ENCODE assay signal across 8 cellular contexts in genomic region chr2:151261977-151262291, GRCh38. TPM values are rescaled to one million over a fixed set of nuclear protein-coding genes. Genes with fewer than 3 reads are reported as not detected.
A peak's percentile ranks its signal among the peaks of the same experiment; 100 is the strongest.
DNase-seq lines count a peak whose midpoint lies in the region; ATAC-seq, FAIRE-seq and TF ChIP-seq lines count a peak whose summit lies in the region.

No MANE protein-coding gene starts in this region.

- WGBS in H1 (ENCODE audit: extremely low coverage in 1 of 2, insufficient coverage in 1 of 2, insufficient read length in 1 of 2, insufficient replicate concordance in 2 of 2, low coverage in 1 of 2, low lambda C conversion rate in 2 of 2, missing lambda C conversion rate in 1 of 2), 2 experiments, result 51% methylated on average over 7 of the region's 9 CpGs; no CpG with 5 or more reads in 1 of the 2 experiments
- no CpG with 5 or more reads among the region's 9 CpGs for WGBS in neuronal stem cell (ENCODE audit: extremely low coverage in 2 of 2, insufficient read length in 2 of 2, insufficient replicate concordance in 1 of 2), 2 donors

- H2AFZ ChIP-seq in H1 (ENCODE audit: low read length), result peak overlapping the region; percentile 75
- peak overlapping the region; percentile 94 for H2AFZ ChIP-seq in neuronal stem cell (ENCODE audit: low read length)

- no peak overlapping the region for H3K56ac ChIP-seq in H1 (replicated peaks; ENCODE audit: insufficient read length, low read depth, low read length)

- H2BK15ac ChIP-seq in H1 (ENCODE audit: low read length) (no peak overlapping the region), neuronal stem cell (ENCODE audit: low read length) (no peak overlapping the region)

- H3K27ac ChIP-seq in CD4-positive, alpha-beta T cell (ENCODE audit: low read depth, low read length), result peak overlapping the region; percentile 96
- H3K27ac ChIP-seq in H1 (ENCODE audit: low read depth, low read length) (peak overlapping the region; percentile 76; the same call in 1 of the 2 replicates), neuronal stem cell (replicated peaks; ENCODE audit: low read length) (no peak overlapping the region)

- ATAC-seq in CD4-positive, alpha-beta T cell (ENCODE audit: poor library complexity), result no peak
- ATAC-seq in GM18907 (IDR thresholded peaks at IDR 0.05; ENCODE audit: unreplicated experiment) (no peak), HG03460 (IDR thresholded peaks at IDR 0.05; ENCODE audit: unreplicated experiment) (no peak)

- no peaks in the 10 kb centered on the region for H3K27me3 Mint-ChIP-seq in CD4-positive, alpha-beta T cell

- peaks cover 2 to 16% (median 7%) of the 10 kb centered on the region in 4 experiments for H3K4me1 ChIP-seq in H1 (replicated peaks in 1 of 4; ENCODE audit: control insufficient read depth in 3 of 4, insufficient read depth in 4 of 4, low read length in 3 of 4)
- peaks cover 0 to 2% of the 10 kb centered on the region in 2 donors for H3K4me1 ChIP-seq in neuronal stem cell (ENCODE audit: control insufficient read depth in 2 of 2, insufficient read depth in 1 of 2, low read depth in 1 of 2, low read length in 2 of 2)

- H3K9me3 ChIP-seq in CD4-positive, alpha-beta T cell (ENCODE audit: control insufficient read depth, low read length), result no peaks in the 10 kb centered on the region
- no peaks in the 10 kb centered on the region for H3K9me3 ChIP-seq in MG63
- H3K9me3 ChIP-seq in H1 (ENCODE audit: insufficient read depth in 2 of 2, low read depth in 1 of 2, low read length in 1 of 2), result no peaks in the 10 kb centered on the region
- H3K9me3 ChIP-seq in neuronal stem cell (replicated peaks in 1 of 2; ENCODE audit: control insufficient read depth in 2 of 2, insufficient read depth in 1 of 2, low read depth in 1 of 2, low read length in 2 of 2), result no peaks in the 10 kb centered on the region

- no peaks in the 10 kb centered on the region for H3K79me2 ChIP-seq in H1 (ENCODE audit: control insufficient read depth in 1 of 2, insufficient read depth in 2 of 2, low read length in 2 of 2)

- H2AK5ac ChIP-seq in H1 (ENCODE audit: low read depth, low read length) (no peak overlapping the region), neuronal stem cell (ENCODE audit: low read depth, low read length) (no peak overlapping the region)

- H3K4me3 ChIP-seq in MG63, result peak overlapping the region; percentile 59
- H3K4me3 ChIP-seq in H1 (ENCODE audit: extremely low read depth in 1 of 4, insufficient read depth in 2 of 4, low read depth in 3 of 4, low read length in 4 of 4), result peak overlapping the region; percentile 37 to 66 (median 60); a peak in 7 of 8 replicates
- H3K4me3 ChIP-seq in neuronal stem cell (ENCODE audit: low read length in 2 of 2), result peak overlapping the region; percentile 63 to 76

- H3K79me1 ChIP-seq in H1 (ENCODE audit: low read depth, low read length) (no peaks in the 10 kb centered on the region), neuronal stem cell (ENCODE audit: low read depth, low read length) (no peaks in the 10 kb centered on the region)

- TF ChIP-seq CTCF in CD4-positive, alpha-beta T cell (IDR thresholded peaks at IDR 0.05), result no peak
- no peak for TF ChIP-seq CTCF in H1 (IDR thresholded peaks at IDR 0.05; ENCODE audit: control extremely low read depth in 1 of 3, insufficient read depth in 1 of 3, low read depth in 1 of 3, low read length in 3 of 3)

- H3K4me3 Mint-ChIP-seq in CD4-positive, alpha-beta T cell, result peak overlapping the region; percentile 97

- no peak overlapping the region for H2BK20ac ChIP-seq in H1 (ENCODE audit: low read length)

- H4K91ac ChIP-seq in H1 (replicated peaks; ENCODE audit: insufficient read length, low read length), result no peak overlapping the region
- no peak overlapping the region for H4K91ac ChIP-seq in neuronal stem cell (ENCODE audit: low read depth, low read length, poor library complexity)

- H3K14ac ChIP-seq in H1 (ENCODE audit: insufficient read length) (no peak overlapping the region), neuronal stem cell (ENCODE audit: low read length) (no peak overlapping the region)

- no peak overlapping the region; the same call in 1 of the 2 replicates for H2BK12ac ChIP-seq in H1 (ENCODE audit: low read depth, low read length)
- H2BK12ac ChIP-seq in neuronal stem cell (ENCODE audit: low read length), result no peak overlapping the region

- TF ChIP-seq EP300 in H1 (IDR thresholded peaks at IDR 0.05; ENCODE audit: borderline replicate concordance in 1 of 2, low read depth in 2 of 2, low read length in 2 of 2), result no peak

- H3K4me2 ChIP-seq in H1 (ENCODE audit: insufficient read depth in 1 of 2, low read depth in 2 of 2, low read length in 2 of 2) (peak overlapping the region; percentile 49 to 75), neuronal stem cell (ENCODE audit: insufficient read depth, low read length, poor library complexity, severe bottlenecking) (no peak overlapping the region)

- no peak overlapping the region for H3K4ac ChIP-seq in H1 (replicated peaks; ENCODE audit: insufficient read length, low read depth, low read length)
- H3K4ac ChIP-seq in neuronal stem cell (ENCODE audit: low read length), result no peak overlapping the region

- H3K27me3 ChIP-seq in CD4-positive, alpha-beta T cell (ENCODE audit: control insufficient read depth, insufficient read depth, low read length), result no peaks in the 10 kb centered on the region
- H3K27me3 ChIP-seq in MG63 (no peaks in the 10 kb centered on the region), H1 (replicated peaks in 1 of 4; ENCODE audit: control insufficient read depth in 3 of 4, extremely low read depth in 1 of 4, insufficient read depth in 3 of 4, low read length in 3 of 4) (no peaks in the 10 kb centered on the region), neuronal stem cell (ENCODE audit: control insufficient read depth in 3 of 3, insufficient read depth in 3 of 3, low read depth in 1 of 3, low read length in 3 of 3) (no peaks in the 10 kb centered on the region)

- no peaks in the 10 kb centered on the region for H3K9me3 Mint-ChIP-seq in CD4-positive, alpha-beta T cell

- peaks cover 3% of the 10 kb centered on the region; the same call in 1 of the 2 replicates for H3K23me2 ChIP-seq in H1 (ENCODE audit: low read depth, low read length)

- H3K4me1 Mint-ChIP-seq in CD4-positive, alpha-beta T cell (ENCODE audit: low read depth), result peaks cover 38% of the 10 kb centered on the region

- peaks cover 21% of the 10 kb centered on the region for H3K36me3 Mint-ChIP-seq in CD4-positive, alpha-beta T cell (ENCODE audit: low read depth)

- H3K18ac ChIP-seq in H1 (ENCODE audit: extremely low read depth, low read length) (peak overlapping the region; percentile 84; the same call in 1 of the 2 replicates), neuronal stem cell (ENCODE audit: low read length) (no peak overlapping the region)

- CTCF ChIA-PET in CD4-positive, alpha-beta T cell (lab: Charles Lee), result interaction anchor here (1.0 to 1.8 kb wide), 3 partner anchors 16 to 28 kb away, joined by 3 to 8 read pairs (median 3); partner anchors contain the start of gene NMI
- CTCF ChIA-PET in H1 (lab: Charles Lee; ENCODE audit: partially characterized antibody), result interaction anchor here (1.2 kb wide), 1 partner anchor 10 kb away, joined by 3 read pairs; no protein-coding TSS in a partner anchor

- H3K36me3 ChIP-seq in MG63, result no peaks in the 10 kb centered on the region
- no peaks in the 10 kb centered on the region for H3K36me3 ChIP-seq in H1 (ENCODE audit: control insufficient read depth in 2 of 4, insufficient read depth in 4 of 4, low read length in 3 of 4)
- H3K36me3 ChIP-seq in neuronal stem cell (replicated peaks in 1 of 2; ENCODE audit: control insufficient read depth in 2 of 2, insufficient read depth in 2 of 2, low read length in 2 of 2), result no peaks in the 10 kb centered on the region

- H3K23ac ChIP-seq in H1 (ENCODE audit: insufficient read length) (no peak overlapping the region), neuronal stem cell (ENCODE audit: low read depth, low read length, poor library complexity) (no peak overlapping the region)

- H3K9ac ChIP-seq in H1 (replicated peaks in 1 of 4; ENCODE audit: extremely low read depth in 1 of 4, low read depth in 3 of 4, low read length in 3 of 4) (peak overlapping the region in 3 of 4 experiments; percentile 36 to 79 (median 58); a peak in 4 of 7 replicates), neuronal stem cell (ENCODE audit: low read depth, low read length, poor library complexity) (no peak overlapping the region)

- no peak for TF ChIP-seq POLR2A in H1 (IDR thresholded peaks at IDR 0.05; ENCODE audit: control extremely low read depth in 1 of 2, low read depth in 2 of 2, low read length in 2 of 2)

- DNase-seq in CD4-positive, alpha-beta T cell, result no peak
- DNase-seq in MG63, result no peak
- DNase-seq in H1 (ENCODE audit: low read depth in 1 of 2, low spot score in 2 of 2), result no peak
- no peak for DNase-seq in neuronal stem cell (ENCODE audit: low spot score)
- no peak for DNase-seq in NCI-H2029 treated with DMSO at 0.1 percent for 48 hours (lab: John Stamatoyannopoulos, UW)
- no peak for DNase-seq in GOT3 (lab: John Stamatoyannopoulos, UW)

- peak overlapping the region; percentile 55 for H4K5ac ChIP-seq in H1 (ENCODE audit: insufficient read length, low read depth, low read length)

- peak overlapping the region; percentile 96 for H3K27ac Mint-ChIP-seq in CD4-positive, alpha-beta T cell

- FAIRE-seq in H1 (lab: Jason Lieb, UNC), result peak; percentile 32

- H2BK5ac ChIP-seq in H1 (ENCODE audit: low read depth, low read length) (no peak overlapping the region), neuronal stem cell (ENCODE audit: low read length) (no peak overlapping the region)

- H4K20me1 ChIP-seq in H1 (replicated peaks in 1 of 2; ENCODE audit: control insufficient read depth in 1 of 2, insufficient read depth in 2 of 2, low read length in 2 of 2), result no peaks in the 10 kb centered on the region

- TF ChIP-seq RAD21 in H1 (IDR thresholded peaks at IDR 0.05 in 1 of 2, conservative IDR thresholded peaks at IDR 0.05 in 1 of 2; ENCODE audit: low read depth in 2 of 2, low read length in 2 of 2), result no peak

- H4K8ac ChIP-seq in H1 (ENCODE audit: extremely low read depth, insufficient read depth, low read length) (peak overlapping the region; percentile 93; the same call in 1 of the 2 replicates), neuronal stem cell (ENCODE audit: low read depth, low read length) (no peak overlapping the region)

- POLR2A ChIA-PET in CD4-positive, alpha-beta T cell (lab: Charles Lee), result interaction anchor here (1.0 to 6.2 kb wide), 15 partner anchors 9 to 1675 kb away, joined by 3 to 145 read pairs (median 7); partner anchors contain the start of genes MMADHC, NMI, PRPF40A and RIF1
- POLR2A ChIA-PET in H1 (lab: Charles Lee; ENCODE audit: partially characterized antibody), result interaction anchor here (0.7 to 2.5 kb wide), 10 partner anchors 9 to 173 kb away, joined by 3 to 8 read pairs (median 4); partner anchors contain the start of genes NMI and RIF1

- H2BK120ac ChIP-seq in H1 (replicated peaks; ENCODE audit: low read depth, low read length) (no peak overlapping the region), neuronal stem cell (ENCODE audit: low read depth, low read length) (no peak overlapping the region)

- intact Hi-C loops in CD4-positive, alpha-beta T cell (cut with DNase I, micrococcal nuclease), result loop anchor here (1.0 to 10.0 kb wide), 4 partner anchors 25 to 563 kb away; partner anchors contain the start of genes ARL5A (in 1 of the 2), NMI (in 1 of the 2) and RIF1 (in 1 of the 2)

RNA-seq across cellular contexts. Expression of gene RBM43, which starts 0.3 kb away (rescaled TPM):
- total RNA-seq in CD4-positive, alpha-beta T cell, result 10 to 100 TPM; 15.0 to 16.0 TPM
- total RNA-seq in MG63 (2014; rRNA removed; shearing (Covaris generic); ENCODE audit: low replicate concordance), result 1.9 and 3.8 TPM in 2 replicates
- total RNA-seq in H1 (2021; fragmentation: NEBNext Ultra II Directional; extraction: Animal tissue kit (Norgen Biotek cat#: 25700)), result 1.7 and 2.0 TPM in 2 replicates
- 1.2 and 1.7 TPM in 2 replicates for polyA plus RNA-seq in H1 (2011; rRNA removed)
- 2.2 TPM for polyA plus RNA-seq in H1 (2011; cell fraction: cytosol; rRNA removed)
- polyA plus RNA-seq in H1 (2011; cell fraction: nucleus; rRNA removed), result 1.6 TPM
- 0.96 to 1.7 TPM (median 1.3 TPM) in 4 replicates for polyA plus RNA-seq in H1 (2012, experiment 1 of 2)
- polyA plus RNA-seq in H1 (2012, experiment 2 of 2), result 0.79 TPM
- polyA plus RNA-seq in H1 (2013, experiment 1 of 2), result 2.4 TPM
- polyA plus RNA-seq in H1 (2013, experiment 2 of 2), result 1.4 TPM
- polyA minus RNA-seq in H1 (2011; rRNA and poly(A)+ RNA removed), result 1.9 and 3.0 TPM in 2 replicates
- polyA minus RNA-seq in H1 (2011; cell fraction: cytosol; rRNA and poly(A)+ RNA removed), result 0.88 TPM
- polyA minus RNA-seq in H1 (2011; cell fraction: nucleus; rRNA and poly(A)+ RNA removed), result 8.3 TPM
- polyA plus RNA-seq in neuronal stem cell (2013, experiment 1 of 2), result 3.2 TPM
- polyA plus RNA-seq in neuronal stem cell (2013, experiment 2 of 2), result 3.2 TPM

RNA-seq across cellular contexts. Expression of gene NMI, which starts 27.5 kb away (rescaled TPM):
- total RNA-seq in CD4-positive, alpha-beta T cell, result 10 to 100 TPM; 23.5 to 24.2 TPM
- 8.6 and 11.8 TPM in 2 replicates for total RNA-seq in MG63 (2014; rRNA removed; shearing (Covaris generic); ENCODE audit: low replicate concordance)
- 4.5 and 5.0 TPM in 2 replicates for total RNA-seq in H1 (2021; fragmentation: NEBNext Ultra II Directional; extraction: Animal tissue kit (Norgen Biotek cat#: 25700))
- 0.57 and 1.1 TPM in 2 replicates for polyA plus RNA-seq in H1 (2011; rRNA removed)
- 1.8 TPM for polyA plus RNA-seq in H1 (2011; cell fraction: cytosol; rRNA removed)
- 0.31 TPM for polyA plus RNA-seq in H1 (2011; cell fraction: nucleus; rRNA removed)
- polyA plus RNA-seq in H1 (2012, experiment 1 of 2), result 3.3 to 5.1 TPM (median 3.9 TPM) in 4 replicates
- 1.6 TPM for polyA plus RNA-seq in H1 (2012, experiment 2 of 2)
- 3.6 TPM for polyA plus RNA-seq in H1 (2013, experiment 1 of 2)
- 3.5 TPM for polyA plus RNA-seq in H1 (2013, experiment 2 of 2)
- polyA minus RNA-seq in H1 (2011; rRNA and poly(A)+ RNA removed), result 0.60 and 0.71 TPM in 2 replicates
- 1.2 TPM for polyA minus RNA-seq in H1 (2011; cell fraction: cytosol; rRNA and poly(A)+ RNA removed)
- polyA minus RNA-seq in H1 (2011; cell fraction: nucleus; rRNA and poly(A)+ RNA removed), result 2.0 TPM
- 1.4 TPM for polyA plus RNA-seq in neuronal stem cell (2013, experiment 1 of 2)
- polyA plus RNA-seq in neuronal stem cell (2013, experiment 2 of 2), result 1.1 TPM
